ENCODE assay signal across 8 cellular contexts in genomic region chr12:33892425-33892824, GRCh38.
"Had no signal": no experiment of that assay in that cellular context is flagged by ENCODE, and none has a peak within 500 bp of the region (broad histone marks: within the 10 kb centered on the region; RNA-seq: fewer than 3 reads in every experiment).

No MANE protein-coding gene starts in this region.

- FAIRE-seq: G401.6, GM12878, GM12891, GM12892, GM18507, GM19239 had no signal

- ATAC-seq: GM12878 had no signal

- H3K4me3 ChIP-seq: GM12878 had no signal

- DNase-seq: GDM1, GF-D8 had no signal
